Comparison of ENCODE assay signal across 1 cellular context in the genomic region with DNA sequence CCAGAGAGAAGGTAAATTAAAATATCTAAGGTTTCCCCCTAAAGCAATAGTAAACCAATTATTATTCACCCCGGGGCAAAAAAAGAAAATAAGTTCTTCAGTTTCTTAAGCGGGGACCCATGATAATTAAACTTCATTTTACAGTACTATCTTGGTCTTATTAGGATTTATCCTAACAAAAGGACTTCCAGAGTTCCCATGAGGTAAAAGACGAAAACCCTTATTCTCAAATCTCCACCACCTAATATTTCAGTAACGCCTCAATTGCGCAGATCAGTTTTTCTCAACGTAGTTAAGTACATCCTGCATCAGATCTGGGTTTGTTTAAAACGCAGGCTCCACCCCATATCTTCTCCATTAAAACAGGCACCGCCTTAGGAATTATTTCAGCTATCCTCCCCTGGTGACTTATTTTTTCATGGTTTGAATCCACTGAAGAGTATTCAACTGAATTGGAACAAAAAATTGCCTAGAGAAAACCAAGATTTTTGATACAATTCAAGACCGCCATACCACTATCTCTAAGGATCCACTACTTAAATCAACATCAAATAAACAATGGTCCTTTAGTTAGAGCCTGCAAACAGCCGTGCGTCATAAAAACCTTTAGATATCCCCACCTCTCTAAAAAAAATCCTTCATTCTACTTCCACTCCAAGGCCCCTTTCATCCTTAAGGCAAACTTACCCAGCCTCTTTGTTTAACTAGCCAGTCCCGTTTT.
TF ChIP-seq lines count a peak whose summit lies in the region.

No MANE protein-coding gene starts in this region.

TF ChIP-seq in A549, 52 proteins besides CTCF, POLR2A, EP300 and RAD21:
- no peak for TF ChIP-seq MAFK (IDR thresholded peaks at IDR 0.05; ENCODE audit: partially characterized antibody)
- TF ChIP-seq HOXA7 (CRISPR knock-in tag; IDR thresholded peaks at IDR 0.05) = peak; percentile 55; the same call in 1 of the 2 replicates
- no peak; the same call in 1 of the 2 replicates for TF ChIP-seq RARB (CRISPR knock-in tag; IDR thresholded peaks at IDR 0.05)
- TF ChIP-seq FOSB (CRISPR knock-in tag; IDR thresholded peaks at IDR 0.05) = peak; percentile 32; the same call in 1 of the 2 replicates
